1 cellular context compared by ENCODE assay signal in the genomic region with DNA sequence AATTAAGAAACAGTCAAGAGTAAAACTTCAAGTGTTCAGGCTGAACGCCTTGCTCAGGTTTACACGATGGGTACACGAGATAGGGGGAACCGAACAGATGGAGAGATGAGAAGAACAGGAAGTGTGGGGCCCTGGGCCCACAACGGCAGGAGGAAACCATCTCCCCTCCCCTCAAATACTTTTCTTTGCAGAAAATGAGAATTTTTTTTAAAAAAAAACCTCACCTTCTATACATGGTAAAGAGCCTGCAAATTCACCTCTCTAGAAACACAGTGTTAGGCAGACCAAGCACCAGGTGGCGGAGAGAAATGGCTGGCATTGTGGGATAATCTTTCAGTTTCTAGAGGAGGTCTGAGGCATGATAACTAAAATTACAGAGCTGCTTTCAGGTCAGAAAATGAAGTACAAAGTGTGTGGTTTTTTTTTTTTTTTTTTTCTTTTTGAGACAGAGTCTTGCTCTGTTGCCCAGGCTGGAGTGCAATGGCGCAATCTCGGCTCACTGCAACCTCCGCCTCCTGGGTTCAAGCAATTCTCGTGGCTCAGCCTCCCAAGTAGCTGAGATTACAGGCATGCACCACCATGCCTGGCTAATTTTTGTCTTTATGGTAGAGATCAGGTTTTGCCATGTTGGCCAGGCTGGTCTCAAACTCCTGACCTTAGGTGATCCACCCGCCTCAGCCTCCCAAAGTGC.
TF ChIP-seq lines count a peak whose summit lies in the region.

No MANE protein-coding gene starts in this region.

TF ChIP-seq in K562, 482 proteins besides CTCF, POLR2A, EP300 and RAD21:
- TF ChIP-seq ZNF121 (CRISPR knock-in tag; conservative IDR thresholded peaks at IDR 0.05) = peak; percentile 56; the same call in 1 of the 2 replicates
- peak; percentile 55; the same call in 1 of the 2 replicates for TF ChIP-seq CEBPB (tag; IDR thresholded peaks at IDR 0.05)
- TF ChIP-seq RBFOX2 (IDR thresholded peaks at IDR 0.05; ENCODE audit: low read depth, low read length) = 0 out of 2 replicates have a peak, but pooled peaks have one; percentile 25
TF ChIP-seq in K562: peak in this region for 3; not testable (repeated sequence) for 479.
